In the genomic region with DNA sequence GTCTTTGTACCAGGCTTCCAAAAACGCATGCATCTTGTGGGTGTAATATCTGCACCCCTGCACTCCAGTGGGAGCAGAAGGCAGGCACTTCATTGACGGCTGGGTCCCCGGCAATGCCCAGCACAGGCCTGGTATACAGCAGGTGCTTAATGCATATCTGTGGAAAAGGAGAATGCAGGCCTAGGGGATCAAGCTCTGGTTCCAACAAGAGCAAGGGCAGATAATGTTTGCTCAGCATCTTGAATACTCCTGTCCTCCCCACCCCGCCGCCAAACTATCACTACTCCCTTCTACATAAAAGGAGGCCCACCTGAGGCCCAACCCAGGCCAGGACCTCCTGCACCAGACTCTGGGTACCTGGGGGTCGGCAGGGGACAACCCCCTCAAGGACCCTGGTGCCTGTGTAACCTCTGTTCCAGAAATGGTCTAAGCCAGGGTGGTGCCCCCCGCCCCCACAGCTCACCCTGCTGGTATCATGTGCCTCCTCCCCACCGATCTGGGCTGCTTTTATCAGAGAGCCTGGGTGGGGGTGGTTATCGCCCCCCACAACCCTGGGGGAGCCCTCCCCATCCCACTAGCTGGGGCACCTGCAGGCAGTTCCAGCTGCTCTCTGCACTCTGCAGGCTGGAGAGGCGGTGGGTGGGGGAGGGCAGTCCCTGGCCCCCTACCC, we compare ENCODE assay signal across 11 cellular contexts. TPM values are rescaled to one million over a fixed set of nuclear protein-coding genes. Genes with fewer than 3 reads are reported as not detected.
A peak's percentile ranks its signal among the peaks of the same experiment; 100 is the strongest.
DNase-seq lines count a peak whose midpoint lies in the region; ATAC-seq and TF ChIP-seq lines count a peak whose summit lies in the region.
"Had no signal": no experiment of that assay in that cellular context is flagged by ENCODE, and none has a peak within 500 bp of the region (broad histone marks: within the 10 kb centered on the region; RNA-seq: fewer than 3 reads in every experiment).

No MANE protein-coding gene starts in this region.

- H3K36me3 Mint-ChIP-seq in Calu3 (ENCODE audit: insufficient read depth, unreplicated experiment) = peaks cover 29% of the 10 kb centered on the region
- no peaks in the 10 kb centered on the region for H3K36me3 Mint-ChIP-seq in osteocyte (ENCODE audit: unreplicated experiment)

- peaks cover 60% of the 10 kb centered on the region for H4K20me1 ChIP-seq in OCI-LY3 (ENCODE audit: insufficient read depth, low read length)

- H3K27ac Mint-ChIP-seq in Calu3 (ENCODE audit: unreplicated experiment) (no peak overlapping the region), osteocyte (ENCODE audit: unreplicated experiment) (peak overlapping the region; percentile 62)

- H3K4me2 ChIP-seq in OCI-LY3 (ENCODE audit: low read length) = peak overlapping the region; percentile 99

- CTCF ChIA-PET in Calu3 (lab: Charles Lee) = no interaction called here

- no peak for DNase-seq in Calu3
- no peak for DNase-seq in dorsolateral prefrontal cortex
- DNase-seq in osteocyte (ENCODE audit: extremely low spot score, unreplicated experiment) = no peak
- no peak for DNase-seq in NCI-H1694 treated with DMSO at 0.1 percent for 48 hours (lab: John Stamatoyannopoulos, UW)
- DNase-seq in DMS114 treated with DMSO at 0.1 percent for 48 hours (lab: John Stamatoyannopoulos, UW; ENCODE audit: unreplicated experiment) = no peak
- DNase-seq: NCI-H2029 treated with DMSO at 0.1 percent for 48 hours; stimulated activated CD4-positive, alpha-beta T cell treated with anti-CD3 and anti-CD28 coated beads, Interleukin-2, amount 100 ng/mL, for 24 hours had no signal

- H3K79me2 ChIP-seq in OCI-LY3 (ENCODE audit: low read length) = peaks cover 97% of the 10 kb centered on the region

- H3K36me3 ChIP-seq in OCI-LY3 (replicated peaks; ENCODE audit: low read depth, low read length) = no peaks in the 10 kb centered on the region
- H3K36me3 ChIP-seq: adrenal gland had no signal

- peaks cover 71% of the 10 kb centered on the region for H3K4me1 ChIP-seq in OCI-LY3 (ENCODE audit: low read length)

- H3K27ac ChIP-seq in OCI-LY3 (ENCODE audit: low read length) (peak overlapping the region; percentile 89), dorsolateral prefrontal cortex (peak overlapping the region in 40 of 59 donors; percentile 12 to 92 (median 81))
- H3K27ac ChIP-seq: SK-N-MC had no signal

- no peaks in the 10 kb centered on the region for H3K27me3 ChIP-seq in OCI-LY3 (ENCODE audit: low read depth, low read length)
- H3K27me3 ChIP-seq in dorsolateral prefrontal cortex = no peaks in the 10 kb centered on the region
- H3K27me3 ChIP-seq: adrenal gland had no signal

- BruUV-seq in Calu3 (replicated peaks; lab: Mats Ljungman, UMichigan) = no TSS peak

- H3K9ac ChIP-seq in OCI-LY3 (ENCODE audit: low read length) = no peak overlapping the region

- H3K4me1 Mint-ChIP-seq in Calu3 (ENCODE audit: low read depth, unreplicated experiment) (no peaks in the 10 kb centered on the region), osteocyte (ENCODE audit: unreplicated experiment) (peaks cover 66% of the 10 kb centered on the region)

- H3K4me3 ChIP-seq in OCI-LY3 (ENCODE audit: low read length) (peak overlapping the region; percentile 90; the same call in 1 of the 2 replicates), dorsolateral prefrontal cortex (peak overlapping the region in 3 of 59 donors; percentile 13 to 71 (median 55))

- peak overlapping the region; percentile 83 for H3K4me3 Mint-ChIP-seq in Calu3 (ENCODE audit: low read depth, unreplicated experiment)
- H3K4me3 Mint-ChIP-seq in osteocyte (ENCODE audit: unreplicated experiment) = no peak overlapping the region

- TF ChIP-seq CTCF in Calu3 (IDR thresholded peaks at IDR 0.05; ENCODE audit: unreplicated experiment) = no peak
- TF ChIP-seq CTCF in OCI-LY3 (IDR thresholded peaks at IDR 0.05; ENCODE audit: low read depth, low read length) = no peak
- no peak for TF ChIP-seq CTCF in dorsolateral prefrontal cortex (IDR thresholded peaks at IDR 0.05 in 54 of 56, conservative IDR thresholded peaks at IDR 0.05 in 2 of 56; ENCODE audit: low read depth in 1 of 56, partially characterized antibody in 56 of 56)
- no peak for TF ChIP-seq CTCF in osteocyte (IDR thresholded peaks at IDR 0.05)

- intact Hi-C loops in Calu3 (cut with micrococcal nuclease; ENCODE audit: unreplicated experiment) = no loop called here
- intact Hi-C loops in dorsolateral prefrontal cortex (cut with DNase I) = no loop called here

- H3K9me3 Mint-ChIP-seq in Calu3 (ENCODE audit: low read depth, unreplicated experiment) (no peaks in the 10 kb centered on the region), osteocyte (ENCODE audit: unreplicated experiment) (no peaks in the 10 kb centered on the region)

- H3K27me3 Mint-ChIP-seq in Calu3 (ENCODE audit: unreplicated experiment) = no peaks in the 10 kb centered on the region
- H3K27me3 Mint-ChIP-seq in osteocyte (ENCODE audit: unreplicated experiment) = no peaks in the 10 kb centered on the region

- no peak for ATAC-seq in GM21447 (IDR thresholded peaks at IDR 0.05; ENCODE audit: unreplicated experiment)

- no peaks in the 10 kb centered on the region for H3K9me3 ChIP-seq in OCI-LY3 (ENCODE audit: insufficient read depth, low read length)
- H3K9me3 ChIP-seq: adrenal gland had no signal

- H2AFZ ChIP-seq in OCI-LY3 (ENCODE audit: low read depth, low read length) = no peak overlapping the region

RNA-seq across cellular contexts. Expression of a gene that starts 4.8 kb away (rescaled TPM):
- total RNA-seq in Calu3 (2022) (32.3 and 39.0 TPM in 2 replicates), dorsolateral prefrontal cortex (10 to 100 TPM; 18.4 to 58.7 (median 34.5) TPM), osteocyte (25.1 and 26.3 TPM in 2 replicates)

RNA-seq across cellular contexts. Expression of a gene that starts 10.3 kb away (rescaled TPM):
- total RNA-seq in Calu3 (2022) (34.1 and 39.5 TPM in 2 replicates), dorsolateral prefrontal cortex (10 to 100 TPM; 33.1 to 84.1 (median 54.4) TPM), osteocyte (29.8 and 39.3 TPM in 2 replicates)

RNA-seq across cellular contexts. Expression of a gene that starts 26.7 kb away (rescaled TPM):
- total RNA-seq in Calu3 (2022) (35.2 and 36.9 TPM in 2 replicates), dorsolateral prefrontal cortex (100 to 1,000 TPM in 118 of 120 experiments, 10 to 100 TPM in 2; 93.9 to 197 (median 126) TPM), osteocyte (63.4 and 64.0 TPM in 2 replicates)

RNA-seq across cellular contexts. Expression of a gene that starts 46.5 kb away (rescaled TPM):
- total RNA-seq in Calu3 (2022) (5.9 and 6.7 TPM in 2 replicates), dorsolateral prefrontal cortex (1 to 10 TPM in 31 of 120 experiments, under 1 TPM in 87, not detected in 2; 0.11 to 2.1 (median 0.64) TPM), osteocyte (4.6 and 5.2 TPM in 2 replicates)

RNA-seq across cellular contexts. Expression of a gene that starts 46.7 kb away (rescaled TPM):
- total RNA-seq in Calu3 (2022) = 6.7 TPM in 2 replicates
- 10 to 100 TPM in 3 of 120 experiments, 1 to 10 TPM in 117; 2.5 to 11.7 (median 5.9) TPM for total RNA-seq in dorsolateral prefrontal cortex
- total RNA-seq in osteocyte = 6.8 and 7.4 TPM in 2 replicates
